15 cellular contexts compared by ENCODE assay signal in the genomic region with DNA sequence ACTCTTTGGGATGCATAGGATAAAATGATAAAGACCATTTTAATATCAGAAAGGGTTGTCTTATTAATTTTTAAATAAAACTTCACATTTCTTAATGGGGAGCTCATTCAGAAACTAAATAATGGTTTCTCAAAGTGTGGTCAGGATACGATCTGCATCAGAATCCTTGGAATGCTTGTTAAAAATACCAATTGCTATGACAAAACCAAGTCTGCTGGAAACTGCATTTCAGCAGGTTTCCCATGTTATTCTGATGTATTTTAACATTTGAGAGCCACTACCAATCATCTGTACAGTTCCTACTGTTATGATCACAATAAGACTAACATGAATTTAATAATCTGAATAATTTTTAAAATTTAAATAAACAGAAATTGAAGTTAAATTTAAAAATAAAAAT.
A peak's percentile ranks its signal among the peaks of the same experiment; 100 is the strongest.
DNase-seq lines count a peak whose midpoint lies in the region; ATAC-seq, FAIRE-seq and TF ChIP-seq lines count a peak whose summit lies in the region.
"Had no signal": no experiment of that assay in that cellular context is flagged by ENCODE, and none has a peak within 500 bp of the region (broad histone marks: within the 10 kb centered on the region; RNA-seq: fewer than 3 reads in every experiment).

No MANE protein-coding gene starts in this region.

- peaks cover 18% of the 10 kb centered on the region for H3K4me1 ChIP-seq in iPS-20b (ENCODE audit: insufficient read depth, low read length)
- H3K4me1 ChIP-seq: gastrocnemius medialis had no signal

- peak; percentile 45 for DNase-seq in AG04450 (ENCODE audit: low read depth, low spot score)
- DNase-seq in HTR-8/SVneo (ENCODE audit: insufficient read length, low spot score): peak; percentile 48
- DNase-seq in astrocyte of the cerebellum (ENCODE audit: low read depth): peak; percentile 73
- no peak for DNase-seq in central memory CD4-positive, alpha-beta T cell
- DNase-seq in SKM-1 (lab: John Stamatoyannopoulos, UW; ENCODE audit: unreplicated experiment): no peak
- DNase-seq: activated CD4-positive, alpha-beta T cell treated with anti-CD3 and anti-CD28 coated beads for 48 hours; C1 segment of cervical spinal cord; gastrocnemius medialis; NCI-H524; posterior cingulate gyrus; substantia nigra had no signal

- no peak for ATAC-seq in HG02588 (IDR thresholded peaks at IDR 0.05; ENCODE audit: unreplicated experiment)
- no peak for ATAC-seq in HG03442 (IDR thresholded peaks at IDR 0.05; ENCODE audit: unreplicated experiment)
- ATAC-seq: gastrocnemius medialis had no signal

- H3K27me3 ChIP-seq in AG04450 (ENCODE audit: control insufficient read depth, insufficient read depth, low read length): no peaks in the 10 kb centered on the region
- no peaks in the 10 kb centered on the region for H3K27me3 ChIP-seq in iPS-20b (ENCODE audit: insufficient read depth, low read length)
- H3K27me3 ChIP-seq: gastrocnemius medialis had no signal

- H3K9me3 ChIP-seq in AG04450 (ENCODE audit: control insufficient read depth, insufficient read depth, low read length) (peaks cover 6% of the 10 kb centered on the region), iPS-20b (ENCODE audit: insufficient read depth, low read depth, low read length) (no peaks in the 10 kb centered on the region)
- H3K9me3 ChIP-seq: gastrocnemius medialis had no signal

- peaks cover 44% of the 10 kb centered on the region for H3K36me3 ChIP-seq in iPS-20b (ENCODE audit: insufficient read depth, low read depth, low read length)
- H3K36me3 ChIP-seq: gastrocnemius medialis had no signal

- POLR2A ChIA-PET in AG04450 (lab: Yijun Ruan, JAX): interaction anchor here (1.2 to 2.6 kb wide), 3 partner anchors 30 to 166 kb away, joined by 3 to 12 read pairs (median 8); a partner anchor contains a TSS

- no peak for TF ChIP-seq CTCF in AG04450 (IDR thresholded peaks at IDR 0.05; ENCODE audit: low read depth, low read length)
- TF ChIP-seq CTCF in astrocyte of the cerebellum (IDR thresholded peaks at IDR 0.05; ENCODE audit: low read depth, low read length, missing control alignments): no peak

- H3K27ac ChIP-seq in AG04450 (ENCODE audit: low read depth, low read length): no peak overlapping the region
- H3K27ac ChIP-seq in iPS-20b (ENCODE audit: low read length): peak overlapping the region; percentile 76
- H3K27ac ChIP-seq: gastrocnemius medialis had no signal

- peak overlapping the region; percentile 19; the same call in 1 of the 2 replicates for H3K9ac ChIP-seq in iPS-20b (ENCODE audit: low read depth, low read length)

- in situ Hi-C loops in astrocyte of the cerebellum (cut with HindIII; ENCODE audit: low sequenced_read_pairs): no loop called here

- no peak for FAIRE-seq in HTR-8/SVneo (lab: Jason Lieb, UNC)

- CTCF ChIA-PET in AG04450 (lab: Charles Lee): interaction anchor here (1.0 kb wide), 1 partner anchor 19 kb away, joined by 3 read pairs; no protein-coding TSS in a partner anchor

- H3K4me3 ChIP-seq in AG04450 (ENCODE audit: low read depth, low read length) (no peak overlapping the region; the same call in 1 of the 2 replicates), astrocyte of the cerebellum (ENCODE audit: low read depth, low read length) (no peak overlapping the region), iPS-20b (ENCODE audit: low read length) (no peak overlapping the region)
- H3K4me3 ChIP-seq: gastrocnemius medialis, lung had no signal

Comparison
In these comparisons a context has a peak if more than half of its experiments do, and no peak if none do; other contexts are left out.
1. DNase-seq: peak in AG04450 (single experiment), HTR-8/SVneo (single experiment) and astrocyte of the cerebellum (single experiment); none in central memory CD4-positive, alpha-beta T cell (single experiment) and SKM-1 (single experiment).